In the genomic region with DNA sequence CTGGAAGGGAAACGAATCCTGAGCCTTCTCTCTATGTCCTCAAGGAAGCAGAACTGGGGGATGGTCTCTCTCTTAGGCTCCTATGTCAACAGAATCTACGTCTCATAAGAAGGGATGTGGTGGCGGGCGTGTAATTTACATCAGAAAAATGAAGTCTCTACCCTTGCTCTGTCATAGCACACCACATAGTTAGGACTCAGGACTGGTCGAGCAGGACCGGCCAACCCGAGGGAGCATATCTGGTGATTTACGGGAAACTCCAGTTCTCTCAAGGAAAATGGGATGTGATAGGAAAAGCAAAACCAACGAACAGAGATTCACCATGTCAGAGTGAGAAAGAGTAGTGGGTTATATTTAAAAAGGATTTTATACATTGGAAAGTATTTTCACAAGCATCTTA, we compare ENCODE assay signal across 31 cellular contexts.
"Had no signal": no experiment of that assay in that cellular context is flagged by ENCODE, and none has a peak within 500 bp of the region (broad histone marks: within the 10 kb centered on the region; RNA-seq: fewer than 3 reads in every experiment).

No MANE protein-coding gene starts in this region.

- H3K27ac Mint-ChIP-seq: activated B cell treated with CpG ODN at 0.5 μM for 24 hours; activated CD8-positive, alpha-beta T cell treated with anti-CD3 and anti-CD28 coated beads for 36 hours; activated naive CD4-positive, alpha-beta T cell treated with anti-CD3 and anti-CD28 coated beads, Interleukin-2, amount 50 U/mL, for 24 hours; activated naive CD8-positive, alpha-beta T cell treated with anti-CD3 and anti-CD28 coated beads, Interleukin-2, amount 50 U/mL, for 24 hours; activated T-helper 17 cell treated with anti-CD3 and anti-CD28 coated beads, Interleukin-2, amount 50 U/mL, for 72 hours; stimulated activated naive B cell treated with anti-CD40 and anti-IgM and Interleukin-4, amounts not matched to agents 10 μg/mL and 1 μg/mL and 100 μg/mL, for 72 hours; T-helper 17 cell had no signal

- H3K9me3 Mint-ChIP-seq: activated B cell treated with CpG ODN at 0.5 μM for 24 hours; activated CD8-positive, alpha-beta T cell treated with anti-CD3 and anti-CD28 coated beads for 36 hours; activated naive CD4-positive, alpha-beta T cell treated with anti-CD3 and anti-CD28 coated beads, Interleukin-2, amount 50 U/mL, for 24 hours; activated naive CD8-positive, alpha-beta T cell treated with anti-CD3 and anti-CD28 coated beads, Interleukin-2, amount 50 U/mL, for 24 hours; activated T-cell treated with anti-CD3 and anti-CD28 coated beads, Interleukin-2, amount 50 U/mL, for 4 hours; activated T-helper 17 cell treated with anti-CD3 and anti-CD28 coated beads, Interleukin-2, amount 50 U/mL, for 72 hours; nephron; stimulated activated naive B cell treated with anti-CD40 and anti-IgM and Interleukin-4, amounts not matched to agents 10 μg/mL and 1 μg/mL and 100 μg/mL, for 72 hours had no signal

- H3K4me1 Mint-ChIP-seq: activated B cell treated with CpG ODN at 0.5 μM for 24 hours; activated naive CD8-positive, alpha-beta T cell treated with anti-CD3 and anti-CD28 coated beads, Interleukin-2, amount 50 U/mL, for 24 hours had no signal

- DNase-seq: activated B cell treated with CpG ODN at 0.5 μM for 24 hours; activated CD4-positive, alpha-beta T cell treated with anti-CD3 and anti-CD28 coated beads, Interleukin-2, amount 50 U/mL, for 1 hour; activated CD8-positive, alpha-beta T cell treated with anti-CD3 and anti-CD28 coated beads for 36 hours; activated gamma-delta T cell treated with Interleukin-2 at 50 U/mL for 16 hours; activated naive CD8-positive, alpha-beta T cell treated with anti-CD3 and anti-CD28 coated beads, Interleukin-2, amount 50 U/mL, for 24 hours; activated T-cell treated with anti-CD3 and anti-CD28 coated beads, Interleukin-2, amount 50 U/mL, for 4 hours; dermis blood vessel endothelial cell; effector CD8-positive, alpha-beta T cell; foreskin fibroblast; heart left ventricle; hypothalamus; kidney glomerular epithelial cell; left ventricle myocardium inferior; mesendoderm; stimulated activated CD4-positive, alpha-beta T cell treated with anti-CD3 and anti-CD28 coated beads, Interleukin-1b, Interleukin-23, amount 100 ng/mL, for 48 hours; stimulated activated naive B cell treated with anti-CD40 and anti-IgM and Interleukin-4, amounts not matched to agents 10 μg/mL and 1 μg/mL and 100 μg/mL, for 72 hours; stomach; SW 1271; T-helper 17 cell; T1000; thyroid gland had no signal

- H3K27me3 ChIP-seq: heart left ventricle, neutrophil, stomach, thyroid gland had no signal

- ATAC-seq: activated CD8-positive, alpha-beta T cell treated with anti-CD3 and anti-CD28 coated beads for 36 hours; activated naive CD8-positive, alpha-beta T cell treated with anti-CD3 and anti-CD28 coated beads, Interleukin-2, amount 50 U/mL, for 24 hours; activated T-cell treated with anti-CD3 and anti-CD28 coated beads, Interleukin-2, amount 50 U/mL, for 4 hours; activated T-helper 17 cell treated with anti-CD3 and anti-CD28 coated beads, Interleukin-2, amount 50 U/mL, for 72 hours; esophagus mucosa; heart left ventricle; sciatic nerve; stimulated activated naive B cell treated with anti-CD40 and anti-IgM and Interleukin-4, amounts not matched to agents 10 μg/mL and 1 μg/mL and 100 μg/mL, for 72 hours; T-helper 17 cell had no signal

- H3K4me3 Mint-ChIP-seq: activated B cell treated with CpG ODN at 0.5 μM for 24 hours; activated CD8-positive, alpha-beta T cell treated with anti-CD3 and anti-CD28 coated beads for 36 hours; activated naive CD4-positive, alpha-beta T cell treated with anti-CD3 and anti-CD28 coated beads, Interleukin-2, amount 50 U/mL, for 24 hours; activated naive CD8-positive, alpha-beta T cell treated with anti-CD3 and anti-CD28 coated beads, Interleukin-2, amount 50 U/mL, for 24 hours; activated T-cell treated with anti-CD3 and anti-CD28 coated beads, Interleukin-2, amount 50 U/mL, for 4 hours; activated T-helper 17 cell treated with anti-CD3 and anti-CD28 coated beads, Interleukin-2, amount 50 U/mL, for 72 hours; nephron; stimulated activated naive B cell treated with anti-CD40 and anti-IgM and Interleukin-4, amounts not matched to agents 10 μg/mL and 1 μg/mL and 100 μg/mL, for 72 hours; T-helper 17 cell had no signal

- H3K4me3 ChIP-seq: heart left ventricle, left ventricle myocardium inferior, lung, skin epidermis, stomach, thyroid gland had no signal

- H3K36me3 Mint-ChIP-seq: activated naive CD4-positive, alpha-beta T cell treated with anti-CD3 and anti-CD28 coated beads, Interleukin-2, amount 50 U/mL, for 24 hours; stimulated activated naive B cell treated with anti-CD40 and anti-IgM and Interleukin-4, amounts not matched to agents 10 μg/mL and 1 μg/mL and 100 μg/mL, for 72 hours had no signal

- H3K36me3 ChIP-seq: heart left ventricle, left ventricle myocardium inferior, neutrophil, stomach, thyroid gland had no signal

- H3K9me3 ChIP-seq: heart left ventricle, left ventricle myocardium inferior, neutrophil, stomach, thyroid gland had no signal

- FAIRE-seq: bronchial epithelial cell, colon had no signal

- H3K27ac ChIP-seq: heart left ventricle, left ventricle myocardium inferior, neutrophil, skin epidermis, stomach, thyroid gland had no signal
